Comparison of ENCODE assay signal across 27 cellular contexts in the genomic region with DNA sequence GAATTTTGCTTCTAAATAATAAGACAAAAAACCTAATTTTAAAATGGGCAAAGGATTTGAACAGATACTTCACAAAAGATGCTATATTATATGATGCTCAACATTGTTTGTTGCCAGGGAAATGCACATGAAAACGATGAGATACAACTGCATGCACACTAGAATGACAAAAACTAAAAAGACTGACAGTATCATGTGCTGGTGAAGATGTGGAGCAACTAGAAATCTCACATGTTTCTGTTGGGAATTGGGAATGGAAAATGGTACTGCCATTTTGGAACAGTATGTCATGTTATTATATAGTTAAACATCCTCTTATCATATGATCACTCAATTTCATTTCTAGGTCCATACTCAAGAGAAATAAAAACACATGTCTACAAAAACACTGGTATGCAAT.
"Had no signal": no experiment of that assay in that cellular context is flagged by ENCODE, and none has a peak within 500 bp of the region (broad histone marks: within the 10 kb centered on the region; RNA-seq: fewer than 3 reads in every experiment).

No MANE protein-coding gene starts in this region.

- H3K4me3 ChIP-seq: colonic mucosa, coronary artery, dorsolateral prefrontal cortex, esophagus muscularis mucosa, esophagus squamous epithelium, gastrocnemius medialis, gastroesophageal sphincter, heart left ventricle, heart right ventricle had no signal

- H3K36me3 ChIP-seq: colonic mucosa, esophagus muscularis mucosa, esophagus squamous epithelium, gastrocnemius medialis, gastroesophageal sphincter, heart left ventricle, heart right ventricle had no signal

- ATAC-seq: effector memory CD8-positive, alpha-beta T cell; esophagus mucosa; foreskin keratinocyte; gastrocnemius medialis; gastroesophageal sphincter; heart left ventricle; heart right ventricle had no signal

- H3K4me1 ChIP-seq: colonic mucosa, foreskin keratinocyte, gastrocnemius medialis had no signal

- DNase-seq: colonic mucosa; cortex of kidney; dermis blood vessel endothelial cell; dorsolateral prefrontal cortex; effector CD4-positive, alpha-beta T cell; effector CD8-positive, alpha-beta T cell; effector memory CD4-positive, alpha-beta T cell; effector memory CD8-positive, alpha-beta T cell; endodermal cell; esophagus squamous epithelium; foreskin fibroblast; foreskin keratinocyte; foreskin melanocyte; gastrocnemius medialis; glutamatergic neuron; head of caudate nucleus; heart left ventricle; heart right ventricle had no signal

- H3K27ac ChIP-seq: colonic mucosa, coronary artery, dorsolateral prefrontal cortex, epithelial cell of prostate, esophagus muscularis mucosa, esophagus squamous epithelium, foreskin keratinocyte, gastrocnemius medialis, gastroesophageal sphincter, heart left ventricle, heart right ventricle had no signal

- FAIRE-seq: colon, endometrium, endothelial cell of umbilical vein, frontal cortex had no signal

- H3K27me3 ChIP-seq: colonic mucosa, dorsolateral prefrontal cortex, esophagus muscularis mucosa, esophagus squamous epithelium, foreskin keratinocyte, gastrocnemius medialis, gastroesophageal sphincter, heart left ventricle, heart right ventricle had no signal

- H3K9me3 ChIP-seq: colonic mucosa, esophagus squamous epithelium, gastrocnemius medialis had no signal
